ENCODE assay signal across 16 cellular contexts in genomic region chr11:108943853-108944252, GRCh38.
DNase-seq lines count a peak whose midpoint lies in the region; ATAC-seq, FAIRE-seq and TF ChIP-seq lines count a peak whose summit lies in the region.
"Had no signal": no experiment of that assay in that cellular context is flagged by ENCODE, and none has a peak within 500 bp of the region (broad histone marks: within the 10 kb centered on the region; RNA-seq: fewer than 3 reads in every experiment).

No MANE protein-coding gene starts in this region.

- no peak for FAIRE-seq in A549 (lab: Jason Lieb, UNC)

- H3K4me3 ChIP-seq in A549 (no peak overlapping the region), PC-3 (ENCODE audit: low read length) (no peak overlapping the region), smooth muscle cell (no peak overlapping the region), SJCRH30 (no peak overlapping the region), GM23248 (no peak overlapping the region)
- H3K4me3 ChIP-seq: BLaER1 had no signal

- H3K9me2 ChIP-seq in PC-3 (replicated peaks; ENCODE audit: low read length) (no peaks in the 10 kb centered on the region), GM23248 (ENCODE audit: insufficient read depth) (no peaks in the 10 kb centered on the region)

- no TSS peak for BruUV-seq in PC-3 (replicated peaks; lab: Mats Ljungman, UMichigan)

- no peaks in the 10 kb centered on the region for H3K9me3 ChIP-seq in A549
- no peaks in the 10 kb centered on the region for H3K9me3 ChIP-seq in PC-3 (ENCODE audit: low read length)
- no peaks in the 10 kb centered on the region for H3K9me3 ChIP-seq in smooth muscle cell (replicated peaks; ENCODE audit: low read depth)
- no peaks in the 10 kb centered on the region for H3K9me3 ChIP-seq in SJCRH30 (replicated peaks)
- no peaks in the 10 kb centered on the region for H3K9me3 ChIP-seq in GM23248 (ENCODE audit: low read depth)

- no peak overlapping the region for H3K4me2 ChIP-seq in A549
- H3K4me2 ChIP-seq in PC-3 (ENCODE audit: low read length), result no peak overlapping the region
- H3K4me2 ChIP-seq in smooth muscle cell, result no peak overlapping the region
- H3K4me2 ChIP-seq in GM23248 (ENCODE audit: unreplicated experiment), result no peak overlapping the region
- H3K4me2 ChIP-seq: BLaER1 had no signal

- H4K20me1 ChIP-seq in PC-3 (ENCODE audit: low read length) (no peaks in the 10 kb centered on the region), smooth muscle cell (ENCODE audit: low read depth) (no peaks in the 10 kb centered on the region), GM23248 (ENCODE audit: insufficient read depth) (no peaks in the 10 kb centered on the region)
- H4K20me1 ChIP-seq: BLaER1 had no signal

- 100% methylated on average over 4 of the region's 4 CpGs for WGBS in A549 (ENCODE audit: missing lambda C conversion rate)
- 81% methylated on average over 4 of the region's 4 CpGs for WGBS in smooth muscle cell (ENCODE audit: low lambda C conversion rate)
- WGBS in GM23248 (ENCODE audit: low coverage in 1 of 2, low lambda C conversion rate in 2 of 2, missing lambda C conversion rate in 2 of 2), 2 experiments, result 84 to 87% methylated on average over 4 of the region's 4 CpGs

- no peaks in the 10 kb centered on the region for H3K27me3 ChIP-seq in PC-3 (ENCODE audit: low read length)
- H3K27me3 ChIP-seq in foreskin keratinocyte, result no peaks in the 10 kb centered on the region
- no peaks in the 10 kb centered on the region for H3K27me3 ChIP-seq in smooth muscle cell (ENCODE audit: low read depth)
- no peaks in the 10 kb centered on the region for H3K27me3 ChIP-seq in SJCRH30
- no peaks in the 10 kb centered on the region for H3K27me3 ChIP-seq in GM23248 (replicated peaks; ENCODE audit: insufficient read depth)
- H3K27me3 ChIP-seq: BLaER1 had no signal

- TF ChIP-seq CTCF in A549 (IDR thresholded peaks at IDR 0.05) (no peak), PC-3 (conservative IDR thresholded peaks at IDR 0.05; ENCODE audit: low read depth, low read length) (no peak), foreskin keratinocyte (conservative IDR thresholded peaks at IDR 0.05) (no peak), smooth muscle cell (IDR thresholded peaks at IDR 0.05; ENCODE audit: borderline replicate concordance, insufficient read depth, poor library complexity, severe bottlenecking) (no peak)

- H2AFZ ChIP-seq in PC-3 (ENCODE audit: low read length) (no peak overlapping the region), smooth muscle cell (ENCODE audit: low read depth) (no peak overlapping the region), GM23248 (no peak overlapping the region)

- H3F3A ChIP-seq in PC-3 (ENCODE audit: low read length, unreplicated experiment) (no peaks in the 10 kb centered on the region), smooth muscle cell (ENCODE audit: low read depth) (no peaks in the 10 kb centered on the region), GM23248 (ENCODE audit: insufficient read depth) (peaks cover 15% of the 10 kb centered on the region)

- intact Hi-C loops in PC-3 (cut with micrococcal nuclease), result no loop called here

- TF ChIP-seq RAD21 in A549 (conservative IDR thresholded peaks at IDR 0.05 in 1 of 2, IDR thresholded peaks at IDR 0.05 in 1 of 2), result no peak

- H3K79me2 ChIP-seq in PC-3 (ENCODE audit: low read length), result no peaks in the 10 kb centered on the region
- no peaks in the 10 kb centered on the region for H3K79me2 ChIP-seq in smooth muscle cell (ENCODE audit: low read depth)
- no peaks in the 10 kb centered on the region for H3K79me2 ChIP-seq in GM23248 (ENCODE audit: insufficient read depth)

- TF ChIP-seq EP300 in A549 (IDR thresholded peaks at IDR 0.05), result no peak

- TF ChIP-seq POLR2A in A549 (IDR thresholded peaks at IDR 0.05; ENCODE audit: low read length), result no peak

- H3K27ac ChIP-seq in A549 (peak overlapping the region in 1 of 2 experiments; percentile 41; a peak in 1 of 6 replicates), PC-3 (ENCODE audit: low read length) (no peak overlapping the region), foreskin keratinocyte (no peak overlapping the region), smooth muscle cell (ENCODE audit: low read depth) (peak overlapping the region; percentile 12), SJCRH30 (no peak overlapping the region), GM23248 (no peak overlapping the region)
- H3K27ac ChIP-seq: 22Rv1, BLaER1 had no signal

- DNase-seq in A549 (ENCODE audit: low read depth in 1 of 2, low spot score in 1 of 2) (no peak), PC-3 (peak; percentile 21), foreskin keratinocyte (peak in 1 of 2 donors; percentile 10), smooth muscle cell (lab: John Stamatoyannopoulos, UW; ENCODE audit: unreplicated experiment) (no peak), SJCRH30 (no peak), GM23248 (no peak), MV-4-11 (lab: John Stamatoyannopoulos, UW) (no peak)
- DNase-seq: CD4-positive, alpha-beta memory T cell; DMS79 treated with DMSO at 0.1 percent for 48 hours; GF-D8; GOT3; H7; HFFc6 had no signal

- peak; percentile 13 to 25; a peak in 2 of 6 replicates for ATAC-seq in A549
- no peak for ATAC-seq in PC-3
- ATAC-seq in foreskin keratinocyte, result peak; percentile 38
- ATAC-seq: HCT116 had no signal

- POLR2A ChIA-PET in A549 (lab: Yijun Ruan, JAX) (no interaction called here), PC-3 (lab: Charles Lee; ENCODE audit: unreplicated experiment) (no interaction called here)

- H3K9ac ChIP-seq in PC-3 (ENCODE audit: low read length), result no peak overlapping the region
- no peak overlapping the region for H3K9ac ChIP-seq in smooth muscle cell (ENCODE audit: low read depth)
- H3K9ac ChIP-seq in GM23248, result no peak overlapping the region
- H3K9ac ChIP-seq: BLaER1 had no signal

- H3K36me3 ChIP-seq in PC-3 (ENCODE audit: low read depth, low read length), result no peaks in the 10 kb centered on the region
- no peaks in the 10 kb centered on the region for H3K36me3 ChIP-seq in smooth muscle cell (ENCODE audit: low read depth)
- H3K36me3 ChIP-seq in SJCRH30, result no peaks in the 10 kb centered on the region
- H3K36me3 ChIP-seq in GM23248 (ENCODE audit: low read depth), result 0 out of 2 replicates have a peak, but pooled peaks cover 3% of the 10 kb centered on the region

- in situ Hi-C loops in GM23248 (cut with MboI), result no loop called here

- CTCF ChIA-PET in A549 (lab: Yijun Ruan, JAX), result no interaction called here
- CTCF ChIA-PET in PC-3 (lab: Charles Lee), result no interaction called here

- H3K4me1 ChIP-seq in A549 (peaks cover 11% of the 10 kb centered on the region), PC-3 (ENCODE audit: insufficient read depth, low read length) (peaks cover 12% of the 10 kb centered on the region), foreskin keratinocyte (peaks cover 8% of the 10 kb centered on the region), smooth muscle cell (ENCODE audit: low read depth) (no peaks in the 10 kb centered on the region), SJCRH30 (no peaks in the 10 kb centered on the region), GM23248 (ENCODE audit: insufficient read depth) (peaks cover 7% of the 10 kb centered on the region)
- H3K4me1 ChIP-seq: BLaER1 had no signal

TF ChIP-seq in A549, 52 proteins besides CTCF, POLR2A, EP300 and RAD21:
- no peak for TF ChIP-seq HOXA7 (CRISPR knock-in tag; IDR thresholded peaks at IDR 0.05)
- TF ChIP-seq MAFK (IDR thresholded peaks at IDR 0.05; ENCODE audit: partially characterized antibody), result no peak
- no peak for TF ChIP-seq HMGXB4 (CRISPR knock-in tag; IDR thresholded peaks at IDR 0.05; ENCODE audit: borderline replicate concordance)
- no peak for TF ChIP-seq CEBPB (IDR thresholded peaks at IDR 0.05)
- TF ChIP-seq JUN (IDR thresholded peaks at IDR 0.05), result no peak
- TF ChIP-seq SREBF2 (IDR thresholded peaks at IDR 0.05), result no peak
- TF ChIP-seq ATOH8 (CRISPR knock-in tag; IDR thresholded peaks at IDR 0.05; ENCODE audit: low read depth), result no peak
- TF ChIP-seq TFCP2L1 (CRISPR knock-in tag; IDR thresholded peaks at IDR 0.05), result no peak
- no peak for TF ChIP-seq E2F6 (IDR thresholded peaks at IDR 0.05; ENCODE audit: borderline replicate concordance, low read depth)
- TF ChIP-seq GATA3 (IDR thresholded peaks at IDR 0.05; ENCODE audit: borderline replicate concordance), result no peak
